In the genomic region with DNA sequence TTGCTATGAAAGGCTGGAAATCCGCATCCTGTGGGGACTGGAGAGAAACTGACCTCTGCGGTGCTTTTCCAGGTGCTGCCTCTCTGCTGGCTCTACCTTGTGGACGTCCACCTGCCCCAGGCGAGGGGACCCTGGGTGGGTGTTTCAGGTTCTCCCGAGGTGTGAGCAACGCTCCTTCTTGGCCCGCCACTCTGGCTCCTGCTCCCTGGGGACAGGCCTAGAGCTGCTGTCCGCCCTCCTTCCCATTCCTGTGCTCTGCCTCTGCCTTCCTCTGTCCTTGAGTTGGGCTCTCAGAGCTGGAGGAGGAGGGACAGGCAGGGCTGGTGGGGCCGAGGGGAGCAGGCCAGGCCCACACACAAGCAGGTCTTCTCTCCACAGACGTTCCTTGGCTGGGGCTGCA, we compare ENCODE assay signal across 23 cellular contexts.
"Had no signal": no experiment of that assay in that cellular context is flagged by ENCODE, and none has a peak within 500 bp of the region (broad histone marks: within the 10 kb centered on the region; RNA-seq: fewer than 3 reads in every experiment).

No MANE protein-coding gene starts in this region.

- H3K4me3 ChIP-seq: breast epithelium, thyroid gland, upper lobe of left lung had no signal

- H3K9ac ChIP-seq: parathyroid adenoma had no signal

- H3K9me3 ChIP-seq: breast epithelium, thyroid gland, upper lobe of left lung had no signal

- H3K27me3 ChIP-seq: breast epithelium, thyroid gland, upper lobe of left lung had no signal

- H3K79me2 ChIP-seq: parathyroid adenoma had no signal

- H3K27ac ChIP-seq: breast epithelium, parathyroid adenoma, thyroid gland, upper lobe of left lung, VCaP had no signal

- H3K4me1 ChIP-seq: breast epithelium, parathyroid adenoma, thyroid gland, upper lobe of left lung had no signal

- FAIRE-seq: colon, frontal cortex, TTC549 had no signal

- H3K36me3 ChIP-seq: breast epithelium, thyroid gland, upper lobe of left lung had no signal

- DNase-seq: activated CD4-positive, alpha-beta T cell treated with anti-CD3 and anti-CD28 coated beads for 48 hours; activated CD4-positive, alpha-beta T cell treated with anti-CD3 and anti-CD28 coated beads, Interleukin-2, amount 50 U/mL, for 48 hours; activated CD8-positive, alpha-beta memory T cell treated with anti-CD3 and anti-CD28 coated beads for 24 hours; activated gamma-delta T cell treated with Interleukin-2 at 50 U/mL for 16 hours; activated naive CD4-positive, alpha-beta T cell treated with anti-CD3 and anti-CD28 coated beads, Interleukin-2, amount 50 U/mL, for 16 hours; dermis blood vessel endothelial cell; effector CD8-positive, alpha-beta T cell; midbrain; naive thymus-derived CD4-positive, alpha-beta T cell; nucleus accumbens; stimulated activated CD4-positive, alpha-beta T cell treated with anti-CD3 and anti-CD28 coated beads, Interleukin-12 subunit alpha, Interleukin-12 subunit beta, amount 100 ng/mL, for 4 hours; stimulated activated CD4-positive, alpha-beta T cell treated with anti-CD3 and anti-CD28 coated beads, Interleukin-4, amount 100 ng/mL, for 1 hour; stimulated activated naive CD8-positive, alpha-beta T cell treated with anti-CD3 and anti-CD28 coated beads, Interleukin-15, Interleukin-2, amounts not matched to agents 100 U/mL and 50 U/mL, for 24 hours; thyroid gland; upper lobe of left lung had no signal

- ATAC-seq: activated CD4-positive, CD25-positive, alpha-beta regulatory T cell treated with anti-CD3 and anti-CD28 coated beads, Interleukin-2, amount 50 U/mL, for 24 hours; naive thymus-derived CD4-positive, alpha-beta T cell; right cardiac atrium; stimulated activated naive CD8-positive, alpha-beta T cell treated with anti-CD3 and anti-CD28 coated beads, Interleukin-15, Interleukin-2, amounts not matched to agents 100 U/mL and 50 U/mL, for 24 hours had no signal

- H2AFZ ChIP-seq: parathyroid adenoma had no signal
